Comparison of ENCODE assay signal across 12 cellular contexts in the genomic region with DNA sequence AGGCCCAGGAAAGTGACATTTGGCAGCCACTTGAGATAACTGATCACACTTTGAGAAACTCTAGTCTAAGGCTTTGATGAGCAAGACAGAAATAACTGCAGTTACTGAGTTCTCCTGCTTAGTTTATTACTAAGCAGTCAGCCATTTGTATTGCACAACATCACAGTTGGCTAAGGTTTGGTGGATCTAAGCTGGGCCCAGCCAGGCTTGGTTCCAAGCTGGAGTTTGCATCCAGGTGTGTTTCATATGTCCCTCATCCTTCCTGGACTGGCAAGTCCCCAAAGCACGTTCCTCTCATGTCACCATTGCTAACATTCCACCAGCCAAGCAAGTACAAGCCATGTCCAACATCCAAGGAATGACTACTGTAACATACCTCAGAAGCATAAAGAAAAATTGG.
DNase-seq lines count a peak whose midpoint lies in the region; ATAC-seq, FAIRE-seq and TF ChIP-seq lines count a peak whose summit lies in the region.
"Had no signal": no experiment of that assay in that cellular context is flagged by ENCODE, and none has a peak within 500 bp of the region (broad histone marks: within the 10 kb centered on the region; RNA-seq: fewer than 3 reads in every experiment).

No MANE protein-coding gene starts in this region.

- no peaks in the 10 kb centered on the region for H3K9me1 ChIP-seq in keratinocyte (ENCODE audit: control insufficient read depth, extremely low read depth, insufficient read depth, low read length)

- ATAC-seq in left ventricle myocardium superior, result peak; percentile 26
- ATAC-seq in Right ventricle myocardium inferior, result no peak
- ATAC-seq in aorta (ENCODE audit: low FRiP score), result peak; percentile 62
- ATAC-seq in HG03354 (IDR thresholded peaks at IDR 0.05; ENCODE audit: poor library complexity, severe bottlenecking, unreplicated experiment), result no peak
- ATAC-seq: activated T-helper 17 cell treated with anti-CD3 and anti-CD28 coated beads, Interleukin-2, amount 50 U/mL, for 72 hours; natural killer cell treated with Interleukin-12 subunit alpha and Interleukin-12 subunit beta and Interleukin-15 and Interleukin-18, amount 100 ng/mL, for 72 hours; stimulated activated memory B cell treated with anti-CD40 and anti-IgM and Interleukin-4, amounts not matched to agents 10 μg/mL and 1 μg/mL and 100 μg/mL, for 72 hours had no signal

- H3K9me3 ChIP-seq in keratinocyte (ENCODE audit: control insufficient read depth, low read depth, low read length), result no peaks in the 10 kb centered on the region
- no peaks in the 10 kb centered on the region for H3K9me3 ChIP-seq in aorta (ENCODE audit: control insufficient read depth, low read length)
- no peaks in the 10 kb centered on the region for H3K9me3 ChIP-seq in small intestine (ENCODE audit: control insufficient read depth, low read depth)

- dilution Hi-C loops in keratinocyte (cut with MboI; ENCODE audit: extremely low pct_ligation_motif_present, low sequenced_read_pairs), result loop anchor here (25.0 kb wide), 1 partner anchor 269 kb away; no protein-coding TSS in a partner anchor

- H3K9ac ChIP-seq in keratinocyte (ENCODE audit: control insufficient read depth, extremely low read depth, insufficient read depth, low read length), result no peak overlapping the region

- H4K20me1 ChIP-seq in keratinocyte (ENCODE audit: control insufficient read depth, extremely low read depth, insufficient read depth, low read length), result no peaks in the 10 kb centered on the region

- H3K4me3 ChIP-seq in keratinocyte (ENCODE audit: control insufficient read depth in 2 of 3, extremely low read depth in 1 of 3, insufficient read depth in 2 of 3, low read depth in 1 of 3, low read length in 3 of 3) (no peak overlapping the region), aorta (ENCODE audit: low read length in 2 of 2) (no peak overlapping the region), small intestine (ENCODE audit: low read depth in 1 of 2, low read length in 2 of 2) (no peak overlapping the region)

- TF ChIP-seq CTCF in keratinocyte (optimal IDR thresholded peaks at IDR 0.05 in 1 of 3, IDR thresholded peaks at IDR 0.05 in 1 of 3, conservative IDR thresholded peaks at IDR 0.05 in 1 of 3; ENCODE audit: extremely low read depth in 1 of 3, insufficient read depth in 2 of 3, low read length in 3 of 3), result no peak

- DNase-seq in left ventricle myocardium superior, result no peak
- DNase-seq in Right ventricle myocardium inferior (ENCODE audit: missing footprints), result no peak
- peak; percentile 53 for DNase-seq in astrocyte of the hippocampus (ENCODE audit: low read depth, low spot score)
- peak; percentile 99 for DNase-seq in keratinocyte (ENCODE audit: low read depth, low spot score)
- DNase-seq in aorta, result no peak
- no peak for DNase-seq in small intestine
- DNase-seq in putamen (ENCODE audit: low spot score), result no peak
- DNase-seq: SIG-M5 had no signal

- 41 to 59% methylated on average over 1 of the region's 1 CpG for WGBS in aorta, 2 donors
- WGBS in small intestine, 3 donors, result 67 to 78% (median 75%) methylated on average over 1 of the region's 1 CpG

- H3K27ac ChIP-seq in keratinocyte (ENCODE audit: control insufficient read depth, insufficient read depth, low read length), result peak overlapping the region; percentile 22
- H3K27ac ChIP-seq in aorta (ENCODE audit: low read depth in 1 of 2, low read length in 2 of 2), result no peak overlapping the region
- H3K27ac ChIP-seq in small intestine (ENCODE audit: low read depth in 1 of 2, low read length in 1 of 2), result no peak overlapping the region

- H3K4me2 ChIP-seq in keratinocyte (ENCODE audit: control insufficient read depth, extremely low read depth, insufficient read depth, low read depth, low read length), result no peak overlapping the region

- FAIRE-seq in keratinocyte (lab: Jason Lieb, UNC) (peak; percentile 100), small intestine (lab: Jason Lieb, UNC) (no peak)

- no peaks in the 10 kb centered on the region for H3K27me3 ChIP-seq in keratinocyte (ENCODE audit: control insufficient read depth, extremely low read depth, insufficient read depth, low read length)
- no peaks in the 10 kb centered on the region for H3K27me3 ChIP-seq in aorta (ENCODE audit: control insufficient read depth in 1 of 2, insufficient read depth in 2 of 2, low read length in 1 of 2)
- H3K27me3 ChIP-seq in small intestine (ENCODE audit: control insufficient read depth in 2 of 2, insufficient read depth in 2 of 2, low read length in 2 of 2), result no peaks in the 10 kb centered on the region

- intact Hi-C loops in left ventricle myocardium superior (cut with micrococcal nuclease) (no loop called here), Right ventricle myocardium inferior (cut with DNase I) (no loop called here), aorta (cut with DNase I) (no loop called here)

- peaks cover 7% of the 10 kb centered on the region for H3K4me1 ChIP-seq in keratinocyte (ENCODE audit: control insufficient read depth, extremely low read depth, insufficient read depth, low read length)
- no peaks in the 10 kb centered on the region for H3K4me1 ChIP-seq in aorta (ENCODE audit: control insufficient read depth in 1 of 2, insufficient read depth in 2 of 2, low read length in 2 of 2)
- H3K4me1 ChIP-seq in small intestine (ENCODE audit: control insufficient read depth in 2 of 2, insufficient read depth in 1 of 2, low read depth in 1 of 2, low read length in 1 of 2), result peaks cover 2 to 3% of the 10 kb centered on the region in 2 donors

- H3K36me3 ChIP-seq in keratinocyte (ENCODE audit: control insufficient read depth in 2 of 2, extremely low read depth in 1 of 2, insufficient read depth in 2 of 2, low read length in 2 of 2), result no peaks in the 10 kb centered on the region
- H3K36me3 ChIP-seq in aorta (ENCODE audit: control insufficient read depth in 1 of 2, insufficient read depth in 2 of 2, low read length in 1 of 2), result no peaks in the 10 kb centered on the region
- no peaks in the 10 kb centered on the region for H3K36me3 ChIP-seq in small intestine (ENCODE audit: control insufficient read depth in 2 of 2, insufficient read depth in 2 of 2, low read length in 2 of 2)

- H3K79me2 ChIP-seq in keratinocyte (ENCODE audit: control insufficient read depth, insufficient read depth, low read length), result no peaks in the 10 kb centered on the region

- H2AFZ ChIP-seq in keratinocyte (ENCODE audit: control insufficient read depth, low read length), result no peak overlapping the region

Comparison
In these comparisons a context has a peak if more than half of its experiments do, and no peak if none do; other contexts are left out.
1. ATAC-seq: peak in left ventricle myocardium superior (single experiment) and aorta (single experiment); none in Right ventricle myocardium inferior (single experiment) and HG03354 (single experiment).
2. DNase-seq: peak in astrocyte of the hippocampus (single experiment) and keratinocyte (single experiment); none in left ventricle myocardium superior (single experiment), Right ventricle myocardium inferior (single experiment), aorta (0 of 2), small intestine (single experiment) and putamen (single experiment).